8 cellular contexts compared by ENCODE assay signal in the genomic region with DNA sequence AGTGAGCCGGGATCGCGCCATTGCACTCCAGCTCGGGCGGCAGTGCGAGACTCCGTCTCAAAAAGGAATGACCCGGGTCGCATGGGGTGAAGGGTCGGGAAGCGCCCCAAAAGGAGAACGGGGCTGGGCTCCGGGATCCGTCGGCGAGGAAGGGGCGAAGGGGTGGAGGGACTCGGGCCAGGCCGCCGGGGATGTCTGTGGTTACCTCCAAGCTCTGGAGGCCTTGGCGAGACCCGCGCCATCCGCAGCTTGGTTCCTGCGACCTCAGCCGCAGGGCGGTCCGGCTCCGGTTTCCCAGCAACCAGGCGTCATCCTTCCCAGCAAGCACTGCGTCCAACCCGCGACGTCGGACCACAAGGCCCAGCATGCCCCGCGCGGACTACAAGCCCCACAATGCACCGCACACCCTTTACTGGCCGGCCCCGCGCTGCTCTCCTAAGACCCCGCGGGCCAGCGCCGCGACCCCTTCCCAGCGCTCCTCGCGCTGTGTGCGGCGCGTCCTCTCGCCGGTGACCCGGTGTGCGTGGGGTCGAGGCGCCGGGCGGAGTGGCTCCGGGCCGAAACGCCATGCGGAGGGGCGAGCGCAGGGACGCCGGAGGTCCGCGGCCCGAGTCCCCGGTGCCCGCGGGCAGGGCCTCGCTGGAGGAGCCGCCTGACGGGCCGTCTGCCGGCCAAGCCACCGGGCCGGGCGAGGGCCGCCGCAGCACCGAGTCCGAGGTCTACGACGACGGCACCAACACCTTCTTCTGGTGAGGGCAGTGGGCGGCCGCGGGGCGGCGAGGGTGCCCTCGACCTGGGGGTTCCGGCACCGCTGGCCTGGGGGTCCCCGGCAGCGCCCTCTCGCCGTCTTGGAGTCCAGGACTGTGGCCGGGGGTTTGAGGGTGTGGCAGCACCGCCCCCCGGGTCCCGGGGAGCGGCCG. TPM values are rescaled to one million over a fixed set of nuclear protein-coding genes. Genes with fewer than 3 reads are reported as not detected.
DNase-seq lines count a peak whose midpoint lies in the region; TF ChIP-seq lines count a peak whose summit lies in the region.

Gene PTDSS2 (plus strand): TSS at position 391 of the 920 bp plus-strand sequence. CDS start 177 bp downstream, at position 568.

- TF ChIP-seq CTCF in suprapubic skin (IDR thresholded peaks at IDR 0.05): no peak

- no peak for TF ChIP-seq EP300 in suprapubic skin (IDR thresholded peaks at IDR 0.05)

- POLR2A ChIA-PET in HEK293T (lab: Yijun Ruan, JAX): interaction anchor here (0.7 to 4.7 kb wide), 14 partner anchors 13 to 242 kb away, joined by 3 to 41 read pairs (median 4); partner anchors contain the start of genes BET1L, RIC8A and RNH1

- peak; percentile 66 for DNase-seq in GF-D8 (lab: John Stamatoyannopoulos, UW)
- DNase-seq in HEK293T (ENCODE audit: extremely low spot score): peak; percentile 94
- DNase-seq in MV-4-11 (lab: John Stamatoyannopoulos, UW): peak; percentile 92
- peak; percentile 95 for DNase-seq in SK-MEL-5 (ENCODE audit: low read depth, low spot score)
- peak; percentile 95 for DNase-seq in activated naive CD4-positive, alpha-beta T cell treated with Interleukin-2 at 50 U/mL for 16 hours
- peak; percentile 92 for DNase-seq in germinal center (ENCODE audit: low spot score)
- peak; percentile 57 to 97 (median 92) for DNase-seq in nucleus accumbens (lab: John Stamatoyannopoulos, UW)
- DNase-seq in suprapubic skin (ENCODE audit: low spot score in 2 of 2): peak; percentile 98 to 99

- H3K9me3 ChIP-seq in suprapubic skin: no peaks in the 10 kb centered on the region

- H3K4me3 ChIP-seq in suprapubic skin: peak within 1 kb of the TSS; percentile 88

- in situ Hi-C loops in SK-MEL-5 (cut with HindIII; ENCODE audit: low pct_unique_long_range_greater_than_20kb, low sequenced_read_pairs): no loop called here

- peak within 1 kb of the TSS; percentile 71 for H3K27ac ChIP-seq in suprapubic skin

- peaks cover 21% of the 10 kb centered on the region for H3K36me3 ChIP-seq in suprapubic skin

- peak in 1 of 2 donors; percentile 49 for TF ChIP-seq POLR2A in suprapubic skin (IDR thresholded peaks at IDR 0.05)

- 0% methylated on average over 20 of the region's 108 CpGs for WGBS in suprapubic skin

- H3K4me1 ChIP-seq in suprapubic skin: peaks cover 46% of the 10 kb centered on the region

- CTCF ChIA-PET in HEK293T (lab: Yijun Ruan, JAX): interaction anchor here (0.5 to 0.6 kb wide), 3 partner anchors 34 to 189 kb away, joined by 3 read pairs; no protein-coding TSS in a partner anchor

- H3K27me3 ChIP-seq in suprapubic skin: no peaks in the 10 kb centered on the region

TF ChIP-seq in HEK293T, 16 proteins besides CTCF, POLR2A, EP300 and RAD21:
- 0 out of 2 replicates have a peak, but pooled peaks have one; percentile 2 for TF ChIP-seq ARNT (IDR thresholded peaks at IDR 0.05)
- peak; percentile 38; the same call in 1 of the 2 replicates for TF ChIP-seq FOXM1 (IDR thresholded peaks at IDR 0.05; ENCODE audit: borderline replicate concordance)
- TF ChIP-seq ELF4 (IDR thresholded peaks at IDR 0.05): peak; percentile 38; the same call in 1 of the 2 replicates
- no peak for TF ChIP-seq SUZ12 (IDR thresholded peaks at IDR 0.05)
- no peak for TF ChIP-seq NFRKB (IDR thresholded peaks at IDR 0.05)
- TF ChIP-seq LEF1 (IDR thresholded peaks at IDR 0.05; ENCODE audit: borderline replicate concordance): peak; percentile 48; the same call in 1 of the 2 replicates
- no peak for TF ChIP-seq L3MBTL2 (conservative IDR thresholded peaks at IDR 0.05)

RNA-seq across cellular contexts. Expression of gene PTDSS2, which starts in this region (rescaled TPM):
- 41.7 and 45.6 TPM in 2 replicates for total RNA-seq in SK-MEL-5 (2014; rRNA removed; shearing (Covaris generic))
- polyA plus RNA-seq in SK-MEL-5 (2015; cell fraction: cytosol; rRNA removed): 82.2 and 89.5 TPM in 2 replicates
- polyA plus RNA-seq in SK-MEL-5 (2015; cell fraction: nucleus; rRNA removed): 161 and 197 TPM in 2 replicates
- 10 to 100 TPM; 22.3 to 31.0 (median 25.3) TPM for total RNA-seq in suprapubic skin

Comparison
In these comparisons a context has a peak if more than half of its experiments do, and no peak if none do; other contexts are left out.
1. Peak in every context shown above with its lines: DNase-seq, H3K4me3 ChIP-seq and H3K27ac ChIP-seq.